27 cellular contexts compared by ENCODE assay signal in genomic region chr13:40376296-40376849, GRCh38.
A peak's percentile ranks its signal among the peaks of the same experiment; 100 is the strongest.
DNase-seq lines count a peak whose midpoint lies in the region; ATAC-seq and TF ChIP-seq lines count a peak whose summit lies in the region.
"Had no signal": no experiment of that assay in that cellular context is flagged by ENCODE, and none has a peak within 500 bp of the region (broad histone marks: within the 10 kb centered on the region; RNA-seq: fewer than 3 reads in every experiment).

No MANE protein-coding gene starts in this region.

- H3K9ac ChIP-seq in BLaER1 treated with 17β-estradiol and CSF1 and Interleukin-3, amounts not matched to agents 10 nM and 100 nM, result peak overlapping the region in 2 of 11 experiments; percentile 20 to 41; a peak in 2 of 22 replicates

- H3K36me3 ChIP-seq in BLaER1 treated with 17β-estradiol and CSF1 and Interleukin-3, amounts not matched to agents 10 nM and 100 nM, result no peaks in the 10 kb centered on the region
- no peaks in the 10 kb centered on the region for H3K36me3 ChIP-seq in mucosa of descending colon (ENCODE audit: low read depth)
- H3K36me3 ChIP-seq in effector memory CD4-positive, alpha-beta T cell (ENCODE audit: control insufficient read depth, insufficient read depth, low read length), result no peaks in the 10 kb centered on the region
- H3K36me3 ChIP-seq: gastroesophageal sphincter, MG63, WERI-Rb-1 had no signal

- H3K4me1 ChIP-seq in BLaER1 treated with 17β-estradiol and CSF1 and Interleukin-3, amounts not matched to agents 10 nM and 100 nM, result peaks cover 13 to 61% (median 48%) of the 10 kb centered on the region in 10 experiments
- H3K4me1 ChIP-seq in mucosa of descending colon (ENCODE audit: low read depth), result no peaks in the 10 kb centered on the region
- H3K4me1 ChIP-seq in effector memory CD4-positive, alpha-beta T cell (ENCODE audit: control insufficient read depth, insufficient read depth, low read length, poor library complexity, severe bottlenecking), result peaks cover 10% of the 10 kb centered on the region

- no peak for TF ChIP-seq CTCF in mucosa of descending colon (IDR thresholded peaks at IDR 0.05)

- peaks cover 10 to 31% (median 23%) of the 10 kb centered on the region in 11 experiments; a peak in 17 of 22 replicates for H3K9me3 ChIP-seq in BLaER1 treated with 17β-estradiol and CSF1 and Interleukin-3, amounts not matched to agents 10 nM and 100 nM (replicated peaks in 1 of 11)
- no peaks in the 10 kb centered on the region for H3K9me3 ChIP-seq in mucosa of descending colon
- no peaks in the 10 kb centered on the region for H3K9me3 ChIP-seq in effector memory CD4-positive, alpha-beta T cell (ENCODE audit: control insufficient read depth, low read length)
- H3K9me3 ChIP-seq: gastroesophageal sphincter, MG63 had no signal

- intact Hi-C loops in mucosa of descending colon (cut with DNase I, micrococcal nuclease), result no loop called here

- H3K4me2 ChIP-seq in BLaER1 treated with 17β-estradiol and CSF1 and Interleukin-3, amounts not matched to agents 10 nM and 100 nM, result peak overlapping the region in 10 of 11 experiments; percentile 24 to 85 (median 70); a peak in 19 of 22 replicates
- H3K4me2 ChIP-seq: GM23338 had no signal

- no peak overlapping the region for H3K4me3 ChIP-seq in BLaER1 treated with 17β-estradiol and CSF1 and Interleukin-3, amounts not matched to agents 10 nM and 100 nM
- H3K4me3 ChIP-seq in mucosa of descending colon, result no peak overlapping the region
- no peak overlapping the region for H3K4me3 ChIP-seq in effector memory CD4-positive, alpha-beta T cell (ENCODE audit: insufficient read depth, low read depth, low read length, poor library complexity, severe bottlenecking)
- H3K4me3 ChIP-seq: GM23338, MG63 had no signal

- H4K20me1 ChIP-seq in BLaER1 treated with 17β-estradiol and CSF1 and Interleukin-3, amounts not matched to agents 10 nM and 100 nM, result no peaks in the 10 kb centered on the region

- DNase-seq in DMS 273 (lab: John Stamatoyannopoulos, UW; ENCODE audit: unreplicated experiment) (peak; percentile 80), NCI-H2171 (lab: John Stamatoyannopoulos, UW) (peak; percentile 41), mucosa of descending colon (no peak), UCSD-AML1 (lab: John Stamatoyannopoulos, UW; ENCODE audit: unreplicated experiment) (no peak)
- no peak for DNase-seq in effector memory CD4-positive, alpha-beta T cell
- DNase-seq: activated CD4-positive, alpha-beta T cell treated with anti-CD3 and anti-CD28 coated beads for 48 hours; activated naive CD8-positive, alpha-beta T cell treated with anti-CD3 and anti-CD28 coated beads for 36 hours; activated T-cell treated with anti-CD3 and anti-CD28 coated beads for 4 hours; aorta; COR-L47; DMS79 treated with DMSO at 0.1 percent for 48 hours; KBM-7; kidney glomerular epithelial cell; MG63; midbrain; NCI-H1436 treated with DMSO at 0.1 percent for 48 hours; NCI-H526; substantia nigra; SW 1271; WERI-Rb-1 had no signal

- ATAC-seq in mucosa of descending colon, result peak; percentile 11
- ATAC-seq in GM21576 (IDR thresholded peaks at IDR 0.05; ENCODE audit: unreplicated experiment), result no peak
- ATAC-seq in GM19455 (IDR thresholded peaks at IDR 0.05; ENCODE audit: unreplicated experiment), result no peak
- ATAC-seq: GM23338; naive thymus-derived CD8-positive, alpha-beta T cell; stimulated activated memory B cell treated with anti-CD40 and anti-IgM and Interleukin-4, amounts not matched to agents 10 μg/mL and 1 μg/mL and 100 μg/mL, for 72 hours had no signal

- peak overlapping the region in 3 of 11 experiments; percentile 27 to 52 (median 39); a peak in 5 of 22 replicates for H3K27ac ChIP-seq in BLaER1 treated with 17β-estradiol and CSF1 and Interleukin-3, amounts not matched to agents 10 nM and 100 nM
- H3K27ac ChIP-seq in effector memory CD4-positive, alpha-beta T cell (ENCODE audit: insufficient read depth, low read length, poor library complexity, severe bottlenecking), result no peak overlapping the region
- H3K27ac ChIP-seq: WERI-Rb-1 had no signal

- no peaks in the 10 kb centered on the region for H3K27me3 ChIP-seq in BLaER1 treated with 17β-estradiol and CSF1 and Interleukin-3, amounts not matched to agents 10 nM and 100 nM
- H3K27me3 ChIP-seq in effector memory CD4-positive, alpha-beta T cell (replicated peaks; ENCODE audit: control insufficient read depth, insufficient read depth, low read length, poor library complexity, severe bottlenecking), result no peaks in the 10 kb centered on the region
- H3K27me3 ChIP-seq: gastroesophageal sphincter, MG63 had no signal

Comparison
In these comparisons a context has a peak if more than half of its experiments do, and no peak if none do; other contexts are left out.
1. DNase-seq: peak in DMS 273 (single experiment) and NCI-H2171 (single experiment); none in mucosa of descending colon (0 of 3), UCSD-AML1 (single experiment) and effector memory CD4-positive, alpha-beta T cell (0 of 3).